Comparison of ENCODE assay signal across 16 cellular contexts in the genomic region with DNA sequence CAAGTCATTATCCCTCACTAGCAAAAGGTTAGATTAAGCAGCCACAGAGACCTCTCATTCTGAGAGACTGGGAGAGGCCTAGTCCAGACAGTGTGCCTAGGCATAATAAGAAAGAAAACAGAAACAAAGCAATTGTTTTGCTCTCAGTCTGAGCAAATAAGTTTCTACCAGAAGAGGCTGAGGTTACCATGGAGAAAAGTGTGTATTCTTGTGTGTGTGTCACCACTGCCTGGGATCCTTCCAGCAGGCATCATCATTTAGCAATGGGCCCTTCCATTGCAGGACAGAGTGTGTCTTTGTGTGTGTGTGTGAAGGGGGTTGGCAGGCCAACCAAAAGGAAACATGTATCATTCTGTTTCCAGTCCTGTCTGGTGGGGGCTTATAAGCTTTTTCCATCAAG. TPM values are rescaled to one million over a fixed set of nuclear protein-coding genes. Genes with fewer than 3 reads are reported as not detected.
DNase-seq lines count a peak whose midpoint lies in the region; ATAC-seq and TF ChIP-seq lines count a peak whose summit lies in the region.
"Had no signal": no experiment of that assay in that cellular context is flagged by ENCODE, and none has a peak within 500 bp of the region (broad histone marks: within the 10 kb centered on the region; RNA-seq: fewer than 3 reads in every experiment).

No MANE protein-coding gene starts in this region.

- intact Hi-C loops in activated CD4-positive, alpha-beta T cell treated with anti-CD3 and anti-CD28 coated beads for 36 hours (cut with DNase I, micrococcal nuclease), result no loop called here

- POLR2A ChIA-PET in activated CD4-positive, alpha-beta T cell treated with anti-CD3 and anti-CD28 coated beads for 36 hours (lab: Charles Lee), result no interaction called here
- POLR2A ChIA-PET in activated CD4-positive, alpha-beta T cell treated with anti-CD3 and anti-CD28 coated beads, Interleukin-2, amount 10 ng/mL, durations not matched to agents 7 days and 5 days (lab: Charles Lee), result no interaction called here

- no peaks in the 10 kb centered on the region for H3K9me3 ChIP-seq in smooth muscle cell (replicated peaks; ENCODE audit: low read depth)
- H3K9me3 ChIP-seq: pancreas had no signal

- H3K4me3 ChIP-seq in smooth muscle cell, result no peak overlapping the region
- H3K4me3 ChIP-seq: pancreas had no signal

- peak; percentile 27 for DNase-seq in activated CD4-positive, alpha-beta T cell treated with anti-CD3 and anti-CD28 coated beads for 36 hours
- DNase-seq in activated CD4-positive, alpha-beta T cell treated with anti-CD3 and anti-CD28 coated beads, Interleukin-2, amount 10 ng/mL, durations not matched to agents 7 days and 5 days, result no peak
- DNase-seq in astrocyte of the hippocampus (ENCODE audit: low read depth, low spot score) (peak; percentile 60), globus pallidus (ENCODE audit: low spot score) (peak; percentile 80), smooth muscle cell (lab: John Stamatoyannopoulos, UW; ENCODE audit: unreplicated experiment) (no peak), NCI-H2081 treated with DMSO at 0.1 percent for 48 hours (lab: John Stamatoyannopoulos, UW) (no peak), glomerular visceral epithelial cell (ENCODE audit: extremely low spot score) (no peak)
- DNase-seq: EL, kidney, NCI-H2171 treated with DMSO at 0.1 percent for 48 hours, pancreas had no signal

- no peak for TF ChIP-seq CTCF in smooth muscle cell (IDR thresholded peaks at IDR 0.05; ENCODE audit: borderline replicate concordance, insufficient read depth, poor library complexity, severe bottlenecking)

- H3K36me3 Mint-ChIP-seq in activated CD4-positive, alpha-beta T cell treated with anti-CD3 and anti-CD28 coated beads for 36 hours (ENCODE audit: low read depth), result no peaks in the 10 kb centered on the region
- H3K36me3 Mint-ChIP-seq in activated CD4-positive, alpha-beta T cell treated with anti-CD3 and anti-CD28 coated beads, Interleukin-2, amount 10 ng/mL, durations not matched to agents 7 days and 5 days (ENCODE audit: low read depth), result no peaks in the 10 kb centered on the region

- ATAC-seq in activated CD4-positive, alpha-beta T cell treated with anti-CD3 and anti-CD28 coated beads for 36 hours, result peak; percentile 82
- no peak for ATAC-seq in HG03280 (IDR thresholded peaks at IDR 0.05; ENCODE audit: unreplicated experiment)

- H3K9me3 Mint-ChIP-seq in activated CD4-positive, alpha-beta T cell treated with anti-CD3 and anti-CD28 coated beads for 36 hours (ENCODE audit: low read depth), result no peaks in the 10 kb centered on the region
- H3K9me3 Mint-ChIP-seq in activated CD4-positive, alpha-beta T cell treated with anti-CD3 and anti-CD28 coated beads, Interleukin-2, amount 10 ng/mL, durations not matched to agents 7 days and 5 days, result no peaks in the 10 kb centered on the region

- no peak overlapping the region for H3K27ac Mint-ChIP-seq in activated CD4-positive, alpha-beta T cell treated with anti-CD3 and anti-CD28 coated beads for 36 hours
- no peak overlapping the region for H3K27ac Mint-ChIP-seq in activated CD4-positive, alpha-beta T cell treated with anti-CD3 and anti-CD28 coated beads, Interleukin-2, amount 10 ng/mL, durations not matched to agents 7 days and 5 days

- no peaks in the 10 kb centered on the region for H3K36me3 ChIP-seq in smooth muscle cell (ENCODE audit: low read depth)
- H3K36me3 ChIP-seq: pancreas had no signal

- H3F3A ChIP-seq in smooth muscle cell (ENCODE audit: low read depth), result peaks cover 32% of the 10 kb centered on the region

- H3K27me3 ChIP-seq in smooth muscle cell (ENCODE audit: low read depth), result no peaks in the 10 kb centered on the region

- H3K27me3 Mint-ChIP-seq in activated CD4-positive, alpha-beta T cell treated with anti-CD3 and anti-CD28 coated beads for 36 hours, result peaks cover 14% of the 10 kb centered on the region
- peaks cover 22% of the 10 kb centered on the region for H3K27me3 Mint-ChIP-seq in activated CD4-positive, alpha-beta T cell treated with anti-CD3 and anti-CD28 coated beads, Interleukin-2, amount 10 ng/mL, durations not matched to agents 7 days and 5 days

- peaks cover 41% of the 10 kb centered on the region for H4K20me1 ChIP-seq in smooth muscle cell (ENCODE audit: low read depth)

- H3K4me1 Mint-ChIP-seq in activated CD4-positive, alpha-beta T cell treated with anti-CD3 and anti-CD28 coated beads for 36 hours, result peaks cover 11% of the 10 kb centered on the region
- H3K4me1 Mint-ChIP-seq in activated CD4-positive, alpha-beta T cell treated with anti-CD3 and anti-CD28 coated beads, Interleukin-2, amount 10 ng/mL, durations not matched to agents 7 days and 5 days, result no peaks in the 10 kb centered on the region

- no peak overlapping the region for H3K4me3 Mint-ChIP-seq in activated CD4-positive, alpha-beta T cell treated with anti-CD3 and anti-CD28 coated beads for 36 hours
- no peak overlapping the region for H3K4me3 Mint-ChIP-seq in activated CD4-positive, alpha-beta T cell treated with anti-CD3 and anti-CD28 coated beads, Interleukin-2, amount 10 ng/mL, durations not matched to agents 7 days and 5 days

- CTCF ChIA-PET in activated CD4-positive, alpha-beta T cell treated with anti-CD3 and anti-CD28 coated beads for 36 hours (lab: Charles Lee), result interaction anchor here (1.1 to 1.4 kb wide), 3 partner anchors 16 to 23 kb away, joined by 3 to 4 read pairs (median 4); no protein-coding TSS in a partner anchor
- CTCF ChIA-PET in activated CD4-positive, alpha-beta T cell treated with anti-CD3 and anti-CD28 coated beads, Interleukin-2, amount 10 ng/mL, durations not matched to agents 7 days and 5 days (lab: Charles Lee), result interaction anchor here (0.9 to 1.5 kb wide), 3 partner anchors 8 to 75 kb away, joined by 3 read pairs; a partner anchor contains a TSS

- peaks cover 49% of the 10 kb centered on the region for H3K79me2 ChIP-seq in smooth muscle cell (ENCODE audit: low read depth)

- H3K4me2 ChIP-seq in smooth muscle cell, result no peak overlapping the region
- H3K4me2 ChIP-seq: KMS-11 had no signal

- peaks cover 33% of the 10 kb centered on the region for H3K4me1 ChIP-seq in smooth muscle cell (ENCODE audit: low read depth)
- H3K4me1 ChIP-seq: pancreas had no signal

- no peak overlapping the region for H2AFZ ChIP-seq in smooth muscle cell (ENCODE audit: low read depth)

- peak overlapping the region; percentile 80 for H3K27ac ChIP-seq in smooth muscle cell (ENCODE audit: low read depth)
- H3K27ac ChIP-seq: KMS-11, pancreas, RWPE1 had no signal

- H3K9ac ChIP-seq in smooth muscle cell (ENCODE audit: low read depth), result peak overlapping the region; percentile 26
- H3K9ac ChIP-seq: KMS-11 had no signal

RNA-seq across cellular contexts. Expression of a gene that starts 3.7 kb away (rescaled TPM):
- not detected for total RNA-seq in activated CD4-positive, alpha-beta T cell treated with anti-CD3 and anti-CD28 coated beads for 36 hours
- total RNA-seq in activated CD4-positive, alpha-beta T cell treated with anti-CD3 and anti-CD28 coated beads, Interleukin-2, amount 10 ng/mL, durations not matched to agents 7 days and 5 days, result not detected
- total RNA-seq in smooth muscle cell, result 16.2 and 23.9 TPM in 2 replicates
- 41.3 and 43.9 TPM in 2 replicates for polyA plus RNA-seq in smooth muscle cell

RNA-seq across cellular contexts. Expression of a gene that starts 8.6 kb away (rescaled TPM):
- 1 to 10 TPM; 4.7 to 5.3 TPM for total RNA-seq in activated CD4-positive, alpha-beta T cell treated with anti-CD3 and anti-CD28 coated beads for 36 hours
- total RNA-seq in activated CD4-positive, alpha-beta T cell treated with anti-CD3 and anti-CD28 coated beads, Interleukin-2, amount 10 ng/mL, durations not matched to agents 7 days and 5 days, result 1 to 10 TPM; 3.0 to 3.4 TPM
- total RNA-seq in smooth muscle cell, result 70.3 and 81.0 TPM in 2 replicates
- 127 and 134 TPM in 2 replicates for polyA plus RNA-seq in smooth muscle cell

RNA-seq across cellular contexts. Expression of a gene that starts 11.3 kb away (rescaled TPM):
- not detected for total RNA-seq in activated CD4-positive, alpha-beta T cell treated with anti-CD3 and anti-CD28 coated beads for 36 hours
- not detected for total RNA-seq in activated CD4-positive, alpha-beta T cell treated with anti-CD3 and anti-CD28 coated beads, Interleukin-2, amount 10 ng/mL, durations not matched to agents 7 days and 5 days
- not detected in 2 replicates for total RNA-seq in smooth muscle cell
- polyA plus RNA-seq in smooth muscle cell, result not detected in 2 replicates
- total RNA-seq: A673, kidney, pancreas, urinary bladder had no signal
- polyA plus RNA-seq: pancreas, urinary bladder had no signal

RNA-seq across cellular contexts. Expression of a gene that starts 15.5 kb away (rescaled TPM):
- not detected for total RNA-seq in activated CD4-positive, alpha-beta T cell treated with anti-CD3 and anti-CD28 coated beads for 36 hours
- total RNA-seq in activated CD4-positive, alpha-beta T cell treated with anti-CD3 and anti-CD28 coated beads, Interleukin-2, amount 10 ng/mL, durations not matched to agents 7 days and 5 days, result not detected
- not detected in 2 replicates for total RNA-seq in smooth muscle cell
- polyA plus RNA-seq in smooth muscle cell, result 0.59 TPM in 1 of 2 replicates, not detected in the other
- total RNA-seq: A673 had no signal

RNA-seq across cellular contexts. Expression of a gene that starts 40.1 kb away (rescaled TPM):
- 100 to 1,000 TPM; 237 to 338 TPM for total RNA-seq in activated CD4-positive, alpha-beta T cell treated with anti-CD3 and anti-CD28 coated beads for 36 hours
- 100 to 1,000 TPM; 203 to 208 TPM for total RNA-seq in activated CD4-positive, alpha-beta T cell treated with anti-CD3 and anti-CD28 coated beads, Interleukin-2, amount 10 ng/mL, durations not matched to agents 7 days and 5 days
- total RNA-seq in smooth muscle cell, result 48.3 and 52.3 TPM in 2 replicates
- polyA plus RNA-seq in smooth muscle cell, result 139 and 156 TPM in 2 replicates

Comparison
In these comparisons a context has a peak if more than half of its experiments do, and no peak if none do; other contexts are left out.
1. DNase-seq: peak in activated CD4-positive, alpha-beta T cell treated with anti-CD3 and anti-CD28 coated beads for 36 hours (single experiment), astrocyte of the hippocampus (single experiment) and globus pallidus (single experiment); none in activated CD4-positive, alpha-beta T cell treated with anti-CD3 and anti-CD28 coated beads, Interleukin-2, amount 10 ng/mL, durations not matched to agents 7 days and 5 days (single experiment), smooth muscle cell (single experiment), NCI-H2081 treated with DMSO at 0.1 percent for 48 hours (single experiment) and glomerular visceral epithelial cell (single experiment).
2. RNA of a gene that starts 3.7 kb away (total RNA-seq): 16.2 to 23.9 TPM in smooth muscle cell; not detected in activated CD4-positive, alpha-beta T cell treated with anti-CD3 and anti-CD28 coated beads for 36 hours and not detected in activated CD4-positive, alpha-beta T cell treated with anti-CD3 and anti-CD28 coated beads, Interleukin-2, amount 10 ng/mL, durations not matched to agents 7 days and 5 days; every median in the first group is over 10 times any median in the second.
3. RNA of a gene that starts 8.6 kb away (total RNA-seq): 70.3 to 81.0 TPM in smooth muscle cell; 4.7 to 5.3 TPM in activated CD4-positive, alpha-beta T cell treated with anti-CD3 and anti-CD28 coated beads for 36 hours and 3.0 to 3.4 TPM in activated CD4-positive, alpha-beta T cell treated with anti-CD3 and anti-CD28 coated beads, Interleukin-2, amount 10 ng/mL, durations not matched to agents 7 days and 5 days; every median in the first group is over 10 times any median in the second.